1 cellular context compared by ENCODE assay signal in genomic region chr6:29964553-29964903, GRCh38.
A peak's percentile ranks its signal among the peaks of the same experiment; 100 is the strongest.
TF ChIP-seq lines count a peak whose summit lies in the region.

No MANE protein-coding gene starts in this region.

TF ChIP-seq in GM12878, 131 proteins besides CTCF, POLR2A, EP300 and RAD21 (continued from another document):
- 0 out of 2 replicates have a peak, but pooled peaks have one; percentile 41 for TF ChIP-seq ZBTB40 (IDR thresholded peaks at IDR 0.05; ENCODE audit: borderline replicate concordance)
TF ChIP-seq in GM12878: peak in this region for 1.
